Comparison of ENCODE assay signal across 19 cellular contexts in genomic region chr3:135143474-135143873, GRCh38.
"Had no signal": no experiment of that assay in that cellular context is flagged by ENCODE, and none has a peak within 500 bp of the region (broad histone marks: within the 10 kb centered on the region; RNA-seq: fewer than 3 reads in every experiment).

No MANE protein-coding gene starts in this region.

- H3K4me1 ChIP-seq: SJSA1 had no signal

- DNase-seq: KBM-7, MV-4-11, NCI-H1048, NCI-H1105, NCI-H1417, NCI-H1436 treated with DMSO at 0.1 percent for 48 hours, NCI-H1694, NCI-H187 treated with DMSO at 0.1 percent for 48 hours, NCI-H2029 treated with DMSO at 0.1 percent for 48 hours, NCI-H2107, NCI-H2227 treated with DMSO at 0.1 percent for 48 hours, NCI-H524, NCI-H774, Right ventricle myocardium superior, RPMI8226, SIG-M5 had no signal

- H3K9me3 ChIP-seq: SJSA1 had no signal

- H3K27me3 ChIP-seq: SJSA1 had no signal

- H3K4me3 ChIP-seq: SJSA1, SK-N-MC had no signal

- H3K36me3 ChIP-seq: SJSA1 had no signal

- H3K27ac ChIP-seq: HL-60, SJSA1, SK-N-MC had no signal
